Comparison of ENCODE assay signal across 16 cellular contexts in genomic region chr2:225463449-225463848, GRCh38.
DNase-seq lines count a peak whose midpoint lies in the region; ATAC-seq, FAIRE-seq and TF ChIP-seq lines count a peak whose summit lies in the region.
"Had no signal": no experiment of that assay in that cellular context is flagged by ENCODE, and none has a peak within 500 bp of the region (broad histone marks: within the 10 kb centered on the region; RNA-seq: fewer than 3 reads in every experiment).

No MANE protein-coding gene starts in this region.

- POLR2A ChIA-PET in PC-3 (lab: Charles Lee; ENCODE audit: unreplicated experiment) = no interaction called here
- POLR2A ChIA-PET in HEK293T (lab: Yijun Ruan, JAX) = no interaction called here

- H3K27ac Mint-ChIP-seq in Calu3 (ENCODE audit: unreplicated experiment) (peak overlapping the region; percentile 88), chondrocyte (ENCODE audit: unreplicated experiment) (peak overlapping the region; percentile 62)
- H3K27ac Mint-ChIP-seq: HFFc6 had no signal

- H3K27me3 ChIP-seq in PC-3 (ENCODE audit: low read length) (no peaks in the 10 kb centered on the region), neural cell (ENCODE audit: insufficient read depth, low read depth, low read length) (no peaks in the 10 kb centered on the region)

- ATAC-seq in PC-3 = no peak; the same call in 1 of the 2 replicates

- H2AFZ ChIP-seq in PC-3 (ENCODE audit: low read length) = no peak overlapping the region
- H2AFZ ChIP-seq in neural cell (ENCODE audit: low read depth, low read length) = no peak overlapping the region

- H3K36me3 ChIP-seq in PC-3 (ENCODE audit: low read depth, low read length) (no peaks in the 10 kb centered on the region), neural cell (ENCODE audit: insufficient read depth, low read length) (no peaks in the 10 kb centered on the region)

- no peak for TF ChIP-seq RAD21 in neural cell (conservative IDR thresholded peaks at IDR 0.05)

- H3K9ac ChIP-seq in PC-3 (ENCODE audit: low read length) (no peak overlapping the region), neural cell (ENCODE audit: low read length) (no peak overlapping the region)

- H3K27ac ChIP-seq in PC-3 (ENCODE audit: low read length) (no peak overlapping the region), neural cell (ENCODE audit: low read length) (no peak overlapping the region)

- intact Hi-C loops in Calu3 (cut with micrococcal nuclease; ENCODE audit: unreplicated experiment) = loop anchor here (10.0 kb wide), 1 partner anchor 181 kb away; no protein-coding TSS in a partner anchor
- intact Hi-C loops in PC-3 (cut with micrococcal nuclease) = no loop called here

- H3K4me3 Mint-ChIP-seq in Calu3 (ENCODE audit: low read depth, unreplicated experiment) = no peak overlapping the region
- H3K4me3 Mint-ChIP-seq in chondrocyte (ENCODE audit: unreplicated experiment) = no peak overlapping the region

- H3K4me3 ChIP-seq in PC-3 (ENCODE audit: low read length) = no peak overlapping the region
- no peak overlapping the region for H3K4me3 ChIP-seq in neural cell (ENCODE audit: low read length)

- H3K9me3 Mint-ChIP-seq in Calu3 (ENCODE audit: low read depth, unreplicated experiment) (peaks cover 4% of the 10 kb centered on the region), chondrocyte (ENCODE audit: low read depth) (peaks cover 5% of the 10 kb centered on the region)
- H3K9me3 Mint-ChIP-seq: HFFc6 had no signal

- no peaks in the 10 kb centered on the region for H3K9me3 ChIP-seq in PC-3 (ENCODE audit: low read length)
- H3K9me3 ChIP-seq in neural cell (ENCODE audit: low read length) = no peaks in the 10 kb centered on the region

- TF ChIP-seq EP300 in neural cell (conservative IDR thresholded peaks at IDR 0.05; ENCODE audit: poor library complexity, severe bottlenecking) = no peak

- H3K4me1 ChIP-seq in PC-3 (ENCODE audit: insufficient read depth, low read length) = no peaks in the 10 kb centered on the region

- H3K9me2 ChIP-seq in PC-3 (replicated peaks; ENCODE audit: low read length) (no peaks in the 10 kb centered on the region), neural cell (ENCODE audit: insufficient read depth, low read length) (no peaks in the 10 kb centered on the region)

- CTCF ChIA-PET in Calu3 (lab: Charles Lee) = interaction anchor here (1.0 kb wide), 1 partner anchor 176 kb away, joined by 4 read pairs; no protein-coding TSS in a partner anchor
- CTCF ChIA-PET in PC-3 (lab: Charles Lee) = no interaction called here
- CTCF ChIA-PET in HEK293T (lab: Yijun Ruan, JAX) = interaction anchor here (1.3 kb wide), 1 partner anchor 34 kb away, joined by 3 read pairs; no protein-coding TSS in a partner anchor

- TF ChIP-seq CTCF in Calu3 (IDR thresholded peaks at IDR 0.05; ENCODE audit: unreplicated experiment) (no peak), PC-3 (conservative IDR thresholded peaks at IDR 0.05; ENCODE audit: low read depth, low read length) (no peak), chondrocyte (IDR thresholded peaks at IDR 0.05) (no peak), neural cell (IDR thresholded peaks at IDR 0.05; ENCODE audit: poor library complexity, severe bottlenecking) (no peak)

- H3K79me2 ChIP-seq in PC-3 (ENCODE audit: low read length) (no peaks in the 10 kb centered on the region), neural cell (replicated peaks; ENCODE audit: insufficient read depth, low read length) (no peaks in the 10 kb centered on the region)

- H3F3A ChIP-seq in PC-3 (ENCODE audit: low read length, unreplicated experiment) = no peaks in the 10 kb centered on the region
- no peaks in the 10 kb centered on the region for H3F3A ChIP-seq in neural cell (ENCODE audit: insufficient read depth, low read length, poor library complexity, severe bottlenecking)

- peaks cover 50% of the 10 kb centered on the region for H3K4me1 Mint-ChIP-seq in Calu3 (ENCODE audit: low read depth, unreplicated experiment)
- peaks cover 49% of the 10 kb centered on the region for H3K4me1 Mint-ChIP-seq in chondrocyte (ENCODE audit: low read depth)

- H4K20me1 ChIP-seq in PC-3 (ENCODE audit: low read length) (no peaks in the 10 kb centered on the region), neural cell (ENCODE audit: insufficient read depth) (no peaks in the 10 kb centered on the region)

- DNase-seq in Calu3 = no peak
- no peak for DNase-seq in PC-3
- no peak for DNase-seq in chondrocyte (ENCODE audit: low spot score)
- no peak for DNase-seq in RCC 7860 (ENCODE audit: low spot score)
- no peak for DNase-seq in anterior cingulate cortex (lab: John Stamatoyannopoulos, UW)
- DNase-seq in HEK293T (ENCODE audit: extremely low spot score) = no peak
- DNase-seq: C1 segment of cervical spinal cord, DMS79 treated with DMSO at 0.1 percent for 48 hours, HFFc6, KG1, NCI-H187, NCI-H2107, NCI-H510A, NCI-H748 treated with DMSO at 0.1 percent for 48 hours had no signal

- H3K4me2 ChIP-seq in PC-3 (ENCODE audit: low read length) = no peak overlapping the region
- H3K4me2 ChIP-seq in neural cell (ENCODE audit: low read length) = peak overlapping the region; percentile 16

- no peaks in the 10 kb centered on the region for H3K27me3 Mint-ChIP-seq in Calu3 (ENCODE audit: unreplicated experiment)
- H3K27me3 Mint-ChIP-seq in chondrocyte (ENCODE audit: low read depth) = no peaks in the 10 kb centered on the region

- H3K36me3 Mint-ChIP-seq in Calu3 (ENCODE audit: insufficient read depth, unreplicated experiment) (peaks cover 20% of the 10 kb centered on the region), chondrocyte (ENCODE audit: low read depth) (no peaks in the 10 kb centered on the region)

- no peak for FAIRE-seq in RCC 7860 (lab: Jason Lieb, UNC)
- FAIRE-seq: H54 had no signal

- BruUV-seq in Calu3 (replicated peaks; lab: Mats Ljungman, UMichigan) (no TSS peak), PC-3 (replicated peaks; lab: Mats Ljungman, UMichigan) (TSS peak; percentile 60)

TF ChIP-seq in neural cell, 6 proteins besides CTCF, POLR2A, EP300 and RAD21 (continues in another document):
- TF ChIP-seq POLR2AphosphoS5 (IDR thresholded peaks at IDR 0.05) = no peak
- TF ChIP-seq EZH2 (IDR thresholded peaks at IDR 0.05; ENCODE audit: borderline replicate concordance, insufficient read depth, low read length, poor library complexity, severe bottlenecking) = no peak
- TF ChIP-seq REST (IDR thresholded peaks at IDR 0.05; ENCODE audit: borderline replicate concordance) = no peak
- no peak for TF ChIP-seq MXI1 (conservative IDR thresholded peaks at IDR 0.05; ENCODE audit: poor library complexity, severe bottlenecking)
- no peak for TF ChIP-seq TAF1 (IDR thresholded peaks at IDR 0.05; ENCODE audit: low read depth)

TF ChIP-seq in HEK293T, 16 proteins besides CTCF, POLR2A, EP300 and RAD21:
- TF ChIP-seq CTBP1 (IDR thresholded peaks at IDR 0.05; ENCODE audit: borderline replicate concordance) = no peak
- TF ChIP-seq FOXK2 (IDR thresholded peaks at IDR 0.05) = no peak
- no peak for TF ChIP-seq ELF4 (IDR thresholded peaks at IDR 0.05)
- no peak for TF ChIP-seq FOXM1 (IDR thresholded peaks at IDR 0.05; ENCODE audit: borderline replicate concordance)
- no peak for TF ChIP-seq LEF1 (IDR thresholded peaks at IDR 0.05; ENCODE audit: borderline replicate concordance)
- no peak for TF ChIP-seq TARDBP (IDR thresholded peaks at IDR 0.05)
- TF ChIP-seq L3MBTL2 (conservative IDR thresholded peaks at IDR 0.05) = no peak
- no peak for TF ChIP-seq SP1 (IDR thresholded peaks at IDR 0.05)
TF ChIP-seq in HEK293T: peak in this region for 0.
